Comparison of ENCODE assay signal across 8 cellular contexts in the genomic region with DNA sequence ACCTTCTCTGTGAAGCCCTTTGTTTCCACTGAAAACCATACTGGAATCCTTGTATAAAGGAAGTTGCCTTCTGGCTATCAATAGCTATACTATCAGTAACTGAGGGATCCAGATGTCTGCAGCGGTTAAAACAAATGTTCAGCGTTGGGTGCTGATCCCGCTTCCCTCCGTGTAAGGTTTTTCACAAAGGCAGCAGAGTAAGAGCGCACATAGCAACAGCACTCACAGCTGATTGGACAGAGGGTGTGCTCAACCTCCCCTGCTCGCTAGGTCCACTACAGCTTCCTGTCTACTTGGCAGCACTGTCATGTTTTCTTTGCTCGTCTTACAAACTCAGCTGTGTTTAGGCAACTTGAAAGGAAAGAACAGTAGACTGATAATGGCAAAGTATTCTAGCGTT. TPM values are rescaled to one million over a fixed set of nuclear protein-coding genes. Genes with fewer than 3 reads are reported as not detected.
A peak's percentile ranks its signal among the peaks of the same experiment; 100 is the strongest.
DNase-seq lines count a peak whose midpoint lies in the region; ATAC-seq, FAIRE-seq and TF ChIP-seq lines count a peak whose summit lies in the region.

No MANE protein-coding gene starts in this region.

- no peak for TF ChIP-seq CTCF in BJ (IDR thresholded peaks at IDR 0.05; ENCODE audit: insufficient read depth, low read depth, low read length)
- no peak for TF ChIP-seq CTCF in bronchial epithelial cell (IDR thresholded peaks at IDR 0.05; ENCODE audit: insufficient read depth, low read length, severe bottlenecking)

- peak overlapping the region; percentile 46 for H3K9ac ChIP-seq in iPS-18a (ENCODE audit: low read length)

- H3K36me3 Mint-ChIP-seq in T-helper 2 cell treated with Interferon-gamma antibody and Interleukin-4, amounts not matched to agents 5 μg/mL and 100 μg/mL, for 36 hours (ENCODE audit: low read depth): peaks cover 13% of the 10 kb centered on the region

- FAIRE-seq in bronchial epithelial cell (lab: Jason Lieb, UNC): peak; percentile 73

- CTCF ChIA-PET in BJ (lab: Yijun Ruan, JAX): no interaction called here

- POLR2A ChIA-PET in BJ (lab: Charles Lee): no interaction called here

- ATAC-seq in GM21515 (IDR thresholded peaks at IDR 0.05; ENCODE audit: unreplicated experiment): peak; percentile 93
- peak; percentile 99 for ATAC-seq in sciatic nerve

- H3K9me3 Mint-ChIP-seq in T-helper 2 cell treated with Interferon-gamma antibody and Interleukin-4, amounts not matched to agents 5 μg/mL and 100 μg/mL, for 36 hours: no peaks in the 10 kb centered on the region

- H3K27me3 Mint-ChIP-seq in T-helper 2 cell treated with Interferon-gamma antibody and Interleukin-4, amounts not matched to agents 5 μg/mL and 100 μg/mL, for 36 hours (ENCODE audit: low read depth): no peaks in the 10 kb centered on the region

- peaks cover 6% of the 10 kb centered on the region for H3K4me1 Mint-ChIP-seq in T-helper 2 cell treated with Interferon-gamma antibody and Interleukin-4, amounts not matched to agents 5 μg/mL and 100 μg/mL, for 36 hours (ENCODE audit: low read depth)

- intact Hi-C loops in sciatic nerve (cut with DNase I): no loop called here

- H3K27ac Mint-ChIP-seq in T-helper 2 cell treated with Interferon-gamma antibody and Interleukin-4, amounts not matched to agents 5 μg/mL and 100 μg/mL, for 36 hours: peak overlapping the region; percentile 60

- no peaks in the 10 kb centered on the region for H3K36me3 ChIP-seq in BJ (ENCODE audit: control insufficient read depth, insufficient read depth, low read length)
- no peaks in the 10 kb centered on the region for H3K36me3 ChIP-seq in bronchial epithelial cell (ENCODE audit: control insufficient read depth, insufficient read depth, low read length)
- no peaks in the 10 kb centered on the region for H3K36me3 ChIP-seq in iPS-18a (ENCODE audit: control insufficient read depth, low read depth, low read length)

- DNase-seq in BJ (ENCODE audit: low read depth) (peak; percentile 58), LoVo (ENCODE audit: low spot score) (peak; percentile 55), bronchial epithelial cell (ENCODE audit: low read depth) (peak; percentile 87), sciatic nerve (ENCODE audit: low spot score) (peak; percentile 66), T1000 (lab: John Stamatoyannopoulos, UW) (no peak)
- DNase-seq in T-helper 2 cell treated with Interferon-gamma antibody and Interleukin-4, amounts not matched to agents 5 μg/mL and 100 μg/mL, for 36 hours (ENCODE audit: low spot score): peak; percentile 28

- H3K4me3 Mint-ChIP-seq in T-helper 2 cell treated with Interferon-gamma antibody and Interleukin-4, amounts not matched to agents 5 μg/mL and 100 μg/mL, for 36 hours: peak overlapping the region; percentile 59

- no peaks in the 10 kb centered on the region for H3K9me3 ChIP-seq in iPS-18a (ENCODE audit: control insufficient read depth, low read depth, low read length)

- peak overlapping the region; percentile 10 for H3K27ac ChIP-seq in iPS-18a (ENCODE audit: low read length)

- H3K27me3 ChIP-seq in BJ (ENCODE audit: control insufficient read depth, insufficient read depth, low read length) (no peaks in the 10 kb centered on the region), bronchial epithelial cell (ENCODE audit: control insufficient read depth, insufficient read depth, low read length) (no peaks in the 10 kb centered on the region), iPS-18a (ENCODE audit: control insufficient read depth, insufficient read depth, low read length) (no peaks in the 10 kb centered on the region)

- H3K4me1 ChIP-seq in iPS-18a (ENCODE audit: control insufficient read depth, low read depth, low read length): peaks cover 10% of the 10 kb centered on the region

- H3K4me3 ChIP-seq in BJ (ENCODE audit: low read depth, low read length) (no peak overlapping the region), bronchial epithelial cell (ENCODE audit: low read depth, low read length) (no peak overlapping the region), iPS-18a (ENCODE audit: low read length) (peak overlapping the region; percentile 40)

RNA-seq across cellular contexts. Expression of a gene that starts 27.3 kb away (rescaled TPM):
- 11.6 and 21.1 TPM in 2 replicates for polyA plus RNA-seq in BJ (2011; rRNA removed)
- 12.9 and 16.0 TPM in 2 replicates for polyA minus RNA-seq in BJ (2011; rRNA and poly(A)+ RNA removed)
- total RNA-seq in bronchial epithelial cell: 16.6 and 20.0 TPM in 2 replicates
- 39.3 TPM for total RNA-seq in sciatic nerve
